In genomic region chr19:17112700-17113099, GRCh38 we compare ENCODE assay signal across 18 cellular contexts. TPM values are rescaled to one million over a fixed set of nuclear protein-coding genes. Genes with fewer than 3 reads are reported as not detected.
DNase-seq lines count a peak whose midpoint lies in the region; ATAC-seq, FAIRE-seq and TF ChIP-seq lines count a peak whose summit lies in the region.
"Had no signal": no experiment of that assay in that cellular context is flagged by ENCODE, and none has a peak within 500 bp of the region (broad histone marks: within the 10 kb centered on the region; RNA-seq: fewer than 3 reads in every experiment).

No MANE protein-coding gene starts in this region.

- H3K9me2 ChIP-seq in GM23338 (ENCODE audit: insufficient read depth): no peaks in the 10 kb centered on the region

- H3K27ac Mint-ChIP-seq in GM23338: peak overlapping the region; percentile 70
- H3K27ac Mint-ChIP-seq in dendritic cell treated with granulocyte-macrophage colony-stimulating factor and Interleukin-4, amounts not matched to agents 40 ng/mL and 50 ng/mL, for 4 days: peak overlapping the region; percentile 60
- peak overlapping the region; percentile 40 to 85 for H3K27ac Mint-ChIP-seq in natural killer cell treated with Interleukin-12 subunit alpha and Interleukin-12 subunit beta and Interleukin-15 and Interleukin-18, amount 100 ng/mL, for 72 hours

- H4K20me1 ChIP-seq in GM23338 (replicated peaks; ENCODE audit: insufficient read depth): peaks cover 3% of the 10 kb centered on the region; the same call in 1 of the 2 replicates

- TF ChIP-seq CTCF in GM23338 (conservative IDR thresholded peaks at IDR 0.05; ENCODE audit: low read depth in 2 of 2) (no peak), prostate gland (IDR thresholded peaks at IDR 0.05) (no peak), kidney (IDR thresholded peaks at IDR 0.05; ENCODE audit: borderline replicate concordance, extremely low read depth, insufficient read depth) (no peak)

- H3K4me2 ChIP-seq in GM23338: no peak overlapping the region

- peaks cover 6% of the 10 kb centered on the region for H3K27me3 Mint-ChIP-seq in GM23338 (ENCODE audit: insufficient read depth, low read depth, poor library complexity)
- no peaks in the 10 kb centered on the region for H3K27me3 Mint-ChIP-seq in dendritic cell treated with granulocyte-macrophage colony-stimulating factor and Interleukin-4, amounts not matched to agents 40 ng/mL and 50 ng/mL, for 4 days
- no peaks in the 10 kb centered on the region for H3K27me3 Mint-ChIP-seq in natural killer cell treated with Interleukin-12 subunit alpha and Interleukin-12 subunit beta and Interleukin-15 and Interleukin-18, amount 100 ng/mL, for 72 hours

- H3K4me1 ChIP-seq in GM23338 (ENCODE audit: insufficient read depth) (peaks cover 24% of the 10 kb centered on the region), prostate gland (replicated peaks) (peaks cover 10% of the 10 kb centered on the region), kidney (ENCODE audit: control insufficient read depth in 1 of 2, insufficient read depth in 1 of 2, low read depth in 1 of 2, low read length in 2 of 2) (peaks cover 0 to 4% of the 10 kb centered on the region in 2 donors)

- 81% methylated on average over 7 of the region's 7 CpGs for WGBS in prostate gland

- H3K9ac ChIP-seq in kidney (ENCODE audit: low read length in 2 of 2): no peak overlapping the region

- H3K4me3 Mint-ChIP-seq in GM23338: no peak overlapping the region; the same call in 2 of the 3 replicates
- peak overlapping the region; percentile 57 for H3K4me3 Mint-ChIP-seq in dendritic cell treated with granulocyte-macrophage colony-stimulating factor and Interleukin-4, amounts not matched to agents 40 ng/mL and 50 ng/mL, for 4 days
- peak overlapping the region; percentile 5 for H3K4me3 Mint-ChIP-seq in natural killer cell treated with Interleukin-12 subunit alpha and Interleukin-12 subunit beta and Interleukin-15 and Interleukin-18, amount 100 ng/mL, for 72 hours

- H3K27me3 ChIP-seq in GM23338 (ENCODE audit: insufficient read depth) (no peaks in the 10 kb centered on the region), prostate gland (replicated peaks; ENCODE audit: insufficient read depth) (no peaks in the 10 kb centered on the region)

- H3K9me3 ChIP-seq in prostate gland: no peaks in the 10 kb centered on the region
- no peaks in the 10 kb centered on the region for H3K9me3 ChIP-seq in kidney (ENCODE audit: control insufficient read depth in 1 of 2, low read length in 2 of 2)

- H2AFZ ChIP-seq in GM23338: no peak overlapping the region

- H3K36me3 Mint-ChIP-seq in GM23338 (ENCODE audit: low read depth): peaks cover 10% of the 10 kb centered on the region
- peaks cover 85% of the 10 kb centered on the region for H3K36me3 Mint-ChIP-seq in dendritic cell treated with granulocyte-macrophage colony-stimulating factor and Interleukin-4, amounts not matched to agents 40 ng/mL and 50 ng/mL, for 4 days (ENCODE audit: low read depth)
- peaks cover 6% of the 10 kb centered on the region for H3K36me3 Mint-ChIP-seq in natural killer cell treated with Interleukin-12 subunit alpha and Interleukin-12 subunit beta and Interleukin-15 and Interleukin-18, amount 100 ng/mL, for 72 hours

- 0 out of 2 replicates have a peak, but pooled peaks cover 3% of the 10 kb centered on the region for H3K36me3 ChIP-seq in GM23338 (ENCODE audit: insufficient read depth)
- H3K36me3 ChIP-seq in prostate gland: no peaks in the 10 kb centered on the region
- H3K36me3 ChIP-seq in kidney (ENCODE audit: control insufficient read depth in 1 of 2, insufficient read depth in 2 of 2, low read length in 2 of 2): no peaks in the 10 kb centered on the region

- H3K4me1 Mint-ChIP-seq in GM23338: peaks cover 47% of the 10 kb centered on the region
- H3K4me1 Mint-ChIP-seq in dendritic cell treated with granulocyte-macrophage colony-stimulating factor and Interleukin-4, amounts not matched to agents 40 ng/mL and 50 ng/mL, for 4 days (ENCODE audit: low read depth): peaks cover 89% of the 10 kb centered on the region
- peaks cover 60 to 71% of the 10 kb centered on the region in 2 donors for H3K4me1 Mint-ChIP-seq in natural killer cell treated with Interleukin-12 subunit alpha and Interleukin-12 subunit beta and Interleukin-15 and Interleukin-18, amount 100 ng/mL, for 72 hours (ENCODE audit: low read depth in 2 of 2)

- H3K79me2 ChIP-seq in GM23338 (replicated peaks; ENCODE audit: insufficient read depth): peaks cover 10% of the 10 kb centered on the region

- intact Hi-C loops in dendritic cell treated with granulocyte-macrophage colony-stimulating factor and Interleukin-4, amounts not matched to agents 40 ng/mL and 50 ng/mL, for 4 days (cut with micrococcal nuclease): loop anchor here (5.0 kb wide), 1 partner anchor 35 kb away; the partner anchor contains the start of genes HAUS8 and MYO9B
- intact Hi-C loops in prostate gland (cut with DNase I): no loop called here
- intact Hi-C loops in kidney (cut with DNase I): no loop called here

- DNase-seq in Ammon's horn (ENCODE audit: low spot score) (peak; percentile 64), GM23338 (ENCODE audit: low spot score) (no peak), prostate gland (ENCODE audit: low spot score) (no peak), kidney (no peak)
- DNase-seq in natural killer cell treated with Interleukin-12 subunit alpha and Interleukin-12 subunit beta and Interleukin-15 and Interleukin-18, amount 100 ng/mL, for 72 hours (ENCODE audit: low spot score): no peak
- no peak for DNase-seq in activated naive CD4-positive, alpha-beta T cell (lab: John Stamatoyannopoulos, UW)
- DNase-seq in activated effector memory CD4-positive, alpha-beta T cell treated with anti-CD3 and anti-CD28 coated beads, Interleukin-2, amount 50 U/mL, for 16 hours: no peak
- DNase-seq: activated T-cell treated with anti-CD3 and anti-CD28 coated beads for 4 hours, DND-41, hippocampal formation, mesenchymal stem cell, NCI-H1105, NCI-H446, occipital lobe, SW 1271 had no signal

- peaks cover 8% of the 10 kb centered on the region for H3F3A ChIP-seq in GM23338 (replicated peaks; ENCODE audit: low read depth)

- 0 out of 2 replicates have a peak overlapping the region, but pooled peaks have one; percentile 55 for H3K27ac ChIP-seq in GM23338 (ENCODE audit: low read depth)
- no peak overlapping the region for H3K27ac ChIP-seq in prostate gland
- no peak overlapping the region for H3K27ac ChIP-seq in kidney (ENCODE audit: low read depth in 2 of 2, low read length in 2 of 2)

- ATAC-seq in GM23338: no peak
- ATAC-seq in natural killer cell treated with Interleukin-12 subunit alpha and Interleukin-12 subunit beta and Interleukin-15 and Interleukin-18, amount 100 ng/mL, for 72 hours: no peak
- ATAC-seq: esophagus mucosa had no signal

- H3K4me3 ChIP-seq in GM23338 (no peak overlapping the region), prostate gland (no peak overlapping the region), kidney (ENCODE audit: low read length in 2 of 2) (no peak overlapping the region)

- no peaks in the 10 kb centered on the region; the same call in 2 of the 3 replicates for H3K9me3 Mint-ChIP-seq in GM23338
- no peaks in the 10 kb centered on the region for H3K9me3 Mint-ChIP-seq in dendritic cell treated with granulocyte-macrophage colony-stimulating factor and Interleukin-4, amounts not matched to agents 40 ng/mL and 50 ng/mL, for 4 days
- no peaks in the 10 kb centered on the region for H3K9me3 Mint-ChIP-seq in natural killer cell treated with Interleukin-12 subunit alpha and Interleukin-12 subunit beta and Interleukin-15 and Interleukin-18, amount 100 ng/mL, for 72 hours

- TF ChIP-seq POLR2A in prostate gland (IDR thresholded peaks at IDR 0.05): no peak

- no peak for FAIRE-seq in kidney (lab: Jason Lieb, UNC)
- FAIRE-seq: colon had no signal

TF ChIP-seq in GM23338, 12 proteins besides CTCF, POLR2A, EP300 and RAD21 (continues in another document):
- TF ChIP-seq ETS1 (IDR thresholded peaks at IDR 0.05): no peak

RNA-seq across cellular contexts. Expression of gene MYO9B, which starts 37.1 kb away (rescaled TPM):
- total RNA-seq in GM23338 (2014; rRNA removed; shearing (Covaris generic)): 61.3 and 65.6 TPM in 2 replicates
- 28.7 and 29.0 TPM in 2 replicates for polyA plus RNA-seq in GM23338 (2016; fragmentation: Nextera tagmentation; extraction: Ambion mirVana)
- total RNA-seq in natural killer cell treated with Interleukin-12 subunit alpha and Interleukin-12 subunit beta and Interleukin-15 and Interleukin-18, amount 100 ng/mL, for 72 hours: 100 to 1,000 TPM; 251 to 283 TPM
- 100 to 1,000 TPM in 1 of 2 donors, 10 to 100 TPM in 1; 50.9 to 208 TPM for total RNA-seq in prostate gland
- 68.1 TPM for total RNA-seq in kidney
- 14.7 TPM for polyA plus RNA-seq in kidney (ENCODE audit: insufficient read depth, low read depth, low replicate concordance)

RNA-seq across cellular contexts. Expression of gene HAUS8, which starts 37.4 kb away (rescaled TPM):
- total RNA-seq in GM23338 (2014; rRNA removed; shearing (Covaris generic)): 10.6 and 11.1 TPM in 2 replicates
- polyA plus RNA-seq in GM23338 (2016; fragmentation: Nextera tagmentation; extraction: Ambion mirVana) (33.3 and 35.5 TPM in 2 replicates), kidney (ENCODE audit: insufficient read depth, low read depth, low replicate concordance) (5.2 TPM)
- total RNA-seq in natural killer cell treated with Interleukin-12 subunit alpha and Interleukin-12 subunit beta and Interleukin-15 and Interleukin-18, amount 100 ng/mL, for 72 hours: 10 to 100 TPM; 25.6 to 46.1 TPM
- total RNA-seq in prostate gland (10 to 100 TPM in 1 of 2 donors, 1 to 10 TPM in 1; 6.5 to 15.3 TPM), kidney (6.9 TPM)
